1 cellular context compared by ENCODE assay signal in the genomic region with DNA sequence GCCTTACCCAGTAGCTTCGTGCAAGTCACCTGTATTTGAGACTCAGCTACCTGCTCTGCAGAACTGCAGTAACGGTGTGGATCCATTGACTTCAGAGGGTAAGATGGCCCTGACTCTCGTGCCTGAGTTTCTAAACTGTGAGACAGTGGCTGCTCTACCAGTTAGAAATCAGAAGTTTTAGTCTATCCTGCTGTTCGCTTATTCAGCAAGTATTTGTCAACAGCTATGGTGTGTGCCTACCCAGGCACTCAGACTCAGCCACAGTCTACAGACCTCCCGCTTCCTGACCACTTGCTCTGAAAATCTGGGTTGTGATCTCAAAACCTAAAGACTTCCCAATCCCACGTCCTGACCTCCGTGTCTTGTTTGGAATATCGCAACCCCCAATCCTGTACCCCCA.
A peak's percentile ranks its signal among the peaks of the same experiment; 100 is the strongest.
TF ChIP-seq lines count a peak whose summit lies in the region.

No MANE protein-coding gene starts in this region.

TF ChIP-seq in K562, 482 proteins besides CTCF, POLR2A, EP300 and RAD21:
- TF ChIP-seq C11orf30 (IDR thresholded peaks at IDR 0.05; ENCODE audit: low read depth) (peak; percentile 53), MAFG (tag; conservative IDR thresholded peaks at IDR 0.05) (0 out of 2 replicates have a peak, but pooled peaks have one; percentile 12), ZNF316 (IDR thresholded peaks at IDR 0.05) (peak; percentile 59), ZNF655 (CRISPR knock-in tag; IDR thresholded peaks at IDR 0.05) (no peak)
- TF ChIP-seq, protein P1, sequence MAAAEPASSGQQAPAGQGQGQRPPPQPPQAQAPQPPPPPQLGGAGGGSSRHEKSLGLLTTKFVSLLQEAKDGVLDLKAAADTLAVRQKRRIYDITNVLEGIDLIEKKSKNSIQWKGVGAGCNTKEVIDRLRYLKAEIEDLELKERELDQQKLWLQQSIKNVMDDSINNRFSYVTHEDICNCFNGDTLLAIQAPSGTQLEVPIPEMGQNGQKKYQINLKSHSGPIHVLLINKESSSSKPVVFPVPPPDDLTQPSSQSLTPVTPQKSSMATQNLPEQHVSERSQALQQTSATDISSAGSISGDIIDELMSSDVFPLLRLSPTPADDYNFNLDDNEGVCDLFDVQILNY (CRISPR knock-in tag; IDR thresholded peaks at IDR 0.05) = no peak
TF ChIP-seq in K562: peak in this region for 3.
